Comparison of ENCODE assay signal across 1 cellular context in genomic region chr7:105896407-105896842, GRCh38.
TF ChIP-seq lines count a peak whose summit lies in the region.

No MANE protein-coding gene starts in this region.

TF ChIP-seq in HEK293, 187 proteins besides CTCF, POLR2A, EP300 and RAD21 (continued from another document):
- TF ChIP-seq ZNF449 (tag by site-specific recombination; IDR thresholded peaks at IDR 0.05), result no peak
- no peak for TF ChIP-seq ZNF580 (tag by site-specific recombination; IDR thresholded peaks at IDR 0.05)
- peak; percentile 55 for TF ChIP-seq SCRT2 (tag by site-specific recombination; IDR thresholded peaks at IDR 0.05)
